8 cellular contexts compared by ENCODE assay signal in genomic region chr1:9101510-9102146, GRCh38.
DNase-seq lines count a peak whose midpoint lies in the region; ATAC-seq and TF ChIP-seq lines count a peak whose summit lies in the region.

No MANE protein-coding gene starts in this region.

- CTCF ChIA-PET in AG04449 (lab: Yijun Ruan, JAX): interaction anchor here (0.7 to 17.5 kb wide), 45 partner anchors 9 to 244 kb away, joined by 3 to 267 read pairs (median 4); partner anchors contain the start of genes H6PD and SLC2A7

- TF ChIP-seq CTCF in AG04449 (IDR thresholded peaks at IDR 0.05; ENCODE audit: insufficient read depth, low read length, missing control alignments) (peak; percentile 87), VCaP (conservative IDR thresholded peaks at IDR 0.05) (peak; percentile 88)

- ATAC-seq in HG02938 (IDR thresholded peaks at IDR 0.05; ENCODE audit: unreplicated experiment) (no peak), GM21717 (IDR thresholded peaks at IDR 0.05; ENCODE audit: unreplicated experiment) (no peak)

- DNase-seq in AG04449 (ENCODE audit: low read depth, low spot score) (peak; percentile 16), GM04504 (ENCODE audit: low read depth) (peak; percentile 35), NCI-H1092 (lab: John Stamatoyannopoulos, UW) (peak; percentile 59), germinal center (ENCODE audit: low spot score) (peak; percentile 75), pons (ENCODE audit: low spot score) (peak; percentile 39)

- no peak overlapping the region; the same call in 1 of the 2 replicates for H3K27ac ChIP-seq in VCaP

- POLR2A ChIA-PET in AG04449 (lab: Yijun Ruan, JAX): interaction anchor here (0.8 to 1.4 kb wide), 2 partner anchors 184 to 224 kb away, joined by 3 to 4 read pairs; no protein-coding TSS in a partner anchor

- H3K4me3 ChIP-seq in AG04449 (ENCODE audit: low read depth, low read length): no peak overlapping the region

Comparison
In these comparisons a context has a peak if more than half of its experiments do, and no peak if none do; other contexts are left out.
1. DNase-seq: peak in every context shown above with its lines; median percentile 75 in germinal center; 59 in NCI-H1092; 39 in pons; 35 in GM04504; 16 in AG04449.